11 cellular contexts compared by ENCODE assay signal in the genomic region with DNA sequence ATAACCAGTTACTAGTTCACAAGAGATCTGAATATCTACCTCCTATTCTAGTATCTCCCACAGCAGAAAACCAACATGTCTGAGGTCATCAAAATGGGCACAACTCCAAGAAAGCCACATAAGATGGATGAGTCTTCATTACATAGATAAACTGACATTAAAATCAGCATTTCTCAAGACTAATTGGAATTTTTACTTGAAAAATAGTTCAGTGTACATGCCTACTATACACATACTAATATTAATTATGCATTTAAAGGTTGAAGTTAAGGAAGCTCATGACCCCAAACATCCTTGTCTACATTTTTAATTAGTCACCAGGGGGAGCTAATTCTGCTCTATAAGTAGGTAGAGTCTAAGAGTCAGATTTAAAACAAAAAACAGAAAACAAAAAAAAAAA. TPM values are rescaled to one million over a fixed set of nuclear protein-coding genes. Genes with fewer than 3 reads are reported as not detected.
DNase-seq lines count a peak whose midpoint lies in the region; ATAC-seq, FAIRE-seq and TF ChIP-seq lines count a peak whose summit lies in the region.
"Had no signal": no experiment of that assay in that cellular context is flagged by ENCODE, and none has a peak within 500 bp of the region (broad histone marks: within the 10 kb centered on the region; RNA-seq: fewer than 3 reads in every experiment).

No MANE protein-coding gene starts in this region.

- H3K79me2 ChIP-seq in Loucy (ENCODE audit: insufficient read depth, low read length), result peaks cover 29% of the 10 kb centered on the region
- no peaks in the 10 kb centered on the region for H3K79me2 ChIP-seq in astrocyte (ENCODE audit: insufficient read depth, low read length)

- no peak overlapping the region for H3K27ac ChIP-seq in astrocyte (ENCODE audit: low read depth, low read length)
- H3K27ac ChIP-seq: SJSA1 had no signal

- no peaks in the 10 kb centered on the region for H3K9me3 Mint-ChIP-seq in astrocyte (ENCODE audit: unreplicated experiment)

- no peak overlapping the region for H3K27ac Mint-ChIP-seq in astrocyte (ENCODE audit: unreplicated experiment)

- no peaks in the 10 kb centered on the region for H3K27me3 Mint-ChIP-seq in astrocyte (ENCODE audit: low read depth, unreplicated experiment)

- DNase-seq in ELR (ENCODE audit: low read depth) (peak; percentile 75), astrocyte (ENCODE audit: low read depth) (peak; percentile 81), myocyte (ENCODE audit: low read depth) (peak; percentile 75), GM19240 (ENCODE audit: insufficient read length, low spot score) (no peak), DMS153 treated with DMSO at 0.1 percent for 48 hours (lab: John Stamatoyannopoulos, UW; ENCODE audit: unreplicated experiment) (no peak), GM13976 (ENCODE audit: low spot score) (no peak)
- DNase-seq: stimulated activated CD4-positive, alpha-beta T cell treated with anti-CD3 and anti-CD28 coated beads, Interleukin-2, amount 100 ng/mL, for 24 hours had no signal

- no peak for FAIRE-seq in astrocyte (lab: Jason Lieb, UNC)
- FAIRE-seq: H54 had no signal

- H3K4me2 ChIP-seq in Loucy (ENCODE audit: low read depth, low read length, poor library complexity, severe bottlenecking) (no peak overlapping the region), astrocyte (ENCODE audit: low read length) (no peak overlapping the region)

- no peaks in the 10 kb centered on the region for H3K9me2 ChIP-seq in Loucy (replicated peaks; ENCODE audit: low read depth, low read length)

- H3K9ac ChIP-seq in Loucy (ENCODE audit: low read depth, low read length, poor library complexity, severe bottlenecking), result no peak overlapping the region
- H3K9ac ChIP-seq in astrocyte (ENCODE audit: low read length), result no peak overlapping the region

- H3F3A ChIP-seq in Loucy (ENCODE audit: low read depth), result no peaks in the 10 kb centered on the region

- H3K36me3 Mint-ChIP-seq in astrocyte (ENCODE audit: low read depth, unreplicated experiment), result no peaks in the 10 kb centered on the region

- TF ChIP-seq CTCF in Loucy (conservative IDR thresholded peaks at IDR 0.05; ENCODE audit: low read length), result peak; percentile 77
- no peak for TF ChIP-seq CTCF in astrocyte (IDR thresholded peaks at IDR 0.05; ENCODE audit: insufficient read depth, low read depth, low read length)
- no peak for TF ChIP-seq CTCF in GM13976 (IDR thresholded peaks at IDR 0.05; ENCODE audit: borderline replicate concordance, control extremely low read depth, extremely low read depth, insufficient read depth, missing control alignments)

- peaks cover 2% of the 10 kb centered on the region; the same call in 1 of the 2 replicates for H3K36me3 ChIP-seq in Loucy (ENCODE audit: insufficient read depth, low read length)
- peaks cover 3% of the 10 kb centered on the region for H3K36me3 ChIP-seq in astrocyte (ENCODE audit: insufficient read depth, low read length)
- H3K36me3 ChIP-seq: SJSA1 had no signal

- H2AFZ ChIP-seq in Loucy (ENCODE audit: low read length), result no peak overlapping the region
- H2AFZ ChIP-seq in astrocyte (ENCODE audit: low read depth, low read length), result no peak overlapping the region

- no peaks in the 10 kb centered on the region for H3K27me3 ChIP-seq in Loucy (ENCODE audit: insufficient read depth, low read length, poor library complexity, severe bottlenecking)
- H3K27me3 ChIP-seq in astrocyte (ENCODE audit: insufficient read depth, low read length), result no peaks in the 10 kb centered on the region
- H3K27me3 ChIP-seq: SJSA1 had no signal

- H3K4me3 Mint-ChIP-seq in astrocyte (ENCODE audit: unreplicated experiment), result no peak overlapping the region

- ATAC-seq in HG02870 (IDR thresholded peaks at IDR 0.05; ENCODE audit: unreplicated experiment), result no peak

- in situ Hi-C loops in GM13976 (cut with MboI; ENCODE audit: low sequenced_read_pairs, unreplicated experiment), result no loop called here

- H3K4me1 ChIP-seq in Loucy (ENCODE audit: insufficient read depth, low read length, poor library complexity, severe bottlenecking), result peaks cover 51% of the 10 kb centered on the region
- H3K4me1 ChIP-seq in astrocyte (ENCODE audit: insufficient read depth, low read length), result peaks cover 4% of the 10 kb centered on the region
- H3K4me1 ChIP-seq: SJSA1 had no signal

- H3K4me1 Mint-ChIP-seq in astrocyte (ENCODE audit: low read depth, unreplicated experiment), result peaks cover 17% of the 10 kb centered on the region

- H3K9me3 ChIP-seq in Loucy (ENCODE audit: insufficient read depth, low read depth, low read length) (no peaks in the 10 kb centered on the region), astrocyte (ENCODE audit: insufficient read depth, low read depth, low read length) (no peaks in the 10 kb centered on the region)
- H3K9me3 ChIP-seq: SJSA1 had no signal

- H4K20me1 ChIP-seq in Loucy (ENCODE audit: insufficient read depth, low read length, poor library complexity, severe bottlenecking), result no peaks in the 10 kb centered on the region
- H4K20me1 ChIP-seq in astrocyte (ENCODE audit: insufficient read depth, low read length), result no peaks in the 10 kb centered on the region

- no peak overlapping the region for H3K4me3 ChIP-seq in Loucy (ENCODE audit: low read length, poor library complexity, severe bottlenecking)
- H3K4me3 ChIP-seq in astrocyte (ENCODE audit: insufficient read depth, low read depth, low read length), result no peak overlapping the region
- H3K4me3 ChIP-seq: SJSA1 had no signal

RNA-seq across cellular contexts. Expression of a gene that starts 41.9 kb away (rescaled TPM):
- 43.0 and 48.0 TPM in 2 replicates for total RNA-seq in astrocyte
- total RNA-seq in myocyte, result 27.2 and 40.5 TPM in 2 replicates
- polyA plus RNA-seq in myocyte (2012), result 11.9 TPM

Comparison
In these comparisons a context has a peak if more than half of its experiments do, and no peak if none do; other contexts are left out.
1. DNase-seq: peak in ELR (single experiment), astrocyte (single experiment) and myocyte (single experiment); none in GM19240 (single experiment), DMS153 treated with DMSO at 0.1 percent for 48 hours (single experiment) and GM13976 (single experiment).